Comparison of ENCODE assay signal across 1 cellular context in the genomic region with DNA sequence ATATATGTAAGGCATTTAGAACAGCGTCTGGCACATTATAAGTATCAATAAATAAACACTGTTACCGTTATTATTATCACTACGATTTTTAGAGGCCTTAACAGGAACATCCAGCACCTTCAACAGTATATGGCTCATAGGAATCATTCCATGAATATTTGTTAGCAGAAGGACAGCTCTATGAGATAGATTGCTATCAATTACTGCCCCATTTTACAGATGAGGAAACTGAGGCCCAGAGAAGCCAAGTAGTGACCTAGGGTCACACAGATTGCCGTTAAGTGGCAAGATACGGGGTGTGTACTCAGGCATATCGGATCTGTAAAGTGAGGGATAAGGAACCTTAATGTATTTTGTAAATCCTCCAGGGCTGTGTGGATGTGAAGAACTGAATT.
A peak's percentile ranks its signal among the peaks of the same experiment; 100 is the strongest.
TF ChIP-seq lines count a peak whose summit lies in the region.

No MANE protein-coding gene starts in this region.

TF ChIP-seq in HEK293, 187 proteins besides CTCF, POLR2A, EP300 and RAD21 (continued from another document):
- TF ChIP-seq, protein P1, sequence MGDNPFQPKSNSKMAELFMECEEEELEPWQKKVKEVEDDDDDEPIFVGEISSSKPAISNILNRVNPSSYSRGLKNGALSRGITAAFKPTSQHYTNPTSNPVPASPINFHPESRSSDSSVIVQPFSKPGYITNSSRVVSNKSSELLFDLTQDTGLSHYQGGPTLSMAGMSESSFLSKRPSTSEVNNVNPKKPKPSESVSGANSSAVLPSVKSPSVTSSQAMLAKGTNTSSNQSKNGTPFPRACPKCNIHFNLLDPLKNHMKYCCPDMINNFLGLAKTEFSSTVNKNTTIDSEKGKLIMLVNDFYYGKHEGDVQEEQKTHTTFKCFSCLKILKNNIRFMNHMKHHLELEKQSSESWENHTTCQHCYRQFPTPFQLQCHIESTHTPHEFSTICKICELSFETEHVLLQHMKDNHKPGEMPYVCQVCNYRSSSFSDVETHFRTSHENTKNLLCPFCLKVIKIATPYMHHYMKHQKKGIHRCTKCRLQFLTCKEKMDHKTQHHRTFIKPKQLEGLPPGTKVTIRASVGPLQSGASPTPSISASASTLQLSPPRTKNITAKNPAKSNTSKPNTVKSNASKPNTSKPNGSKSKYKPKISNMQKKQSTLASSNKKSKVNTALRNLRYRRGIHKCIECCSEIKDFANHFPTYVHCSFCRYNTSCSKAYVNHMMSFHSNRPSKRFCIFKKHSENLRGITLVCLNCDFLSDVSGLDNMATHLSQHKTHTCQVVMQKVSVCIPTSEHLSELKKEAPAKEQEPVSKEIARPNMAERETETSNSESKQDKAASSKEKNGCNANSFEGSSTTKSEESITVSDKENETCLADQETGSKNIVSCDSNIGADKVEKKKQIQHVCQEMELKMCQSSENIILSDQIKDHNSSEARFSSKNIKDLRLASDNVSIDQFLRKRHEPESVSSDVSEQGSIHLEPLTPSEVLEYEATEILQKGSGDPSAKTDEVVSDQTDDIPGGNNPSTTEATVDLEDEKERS (tag by site-specific recombination; IDR thresholded peaks at IDR 0.05), result 0 out of 2 replicates have a peak, but pooled peaks have one; percentile 93
- TF ChIP-seq ZNF596 (tag by site-specific recombination; IDR thresholded peaks at IDR 0.05), result no peak
- TF ChIP-seq, protein P2, sequence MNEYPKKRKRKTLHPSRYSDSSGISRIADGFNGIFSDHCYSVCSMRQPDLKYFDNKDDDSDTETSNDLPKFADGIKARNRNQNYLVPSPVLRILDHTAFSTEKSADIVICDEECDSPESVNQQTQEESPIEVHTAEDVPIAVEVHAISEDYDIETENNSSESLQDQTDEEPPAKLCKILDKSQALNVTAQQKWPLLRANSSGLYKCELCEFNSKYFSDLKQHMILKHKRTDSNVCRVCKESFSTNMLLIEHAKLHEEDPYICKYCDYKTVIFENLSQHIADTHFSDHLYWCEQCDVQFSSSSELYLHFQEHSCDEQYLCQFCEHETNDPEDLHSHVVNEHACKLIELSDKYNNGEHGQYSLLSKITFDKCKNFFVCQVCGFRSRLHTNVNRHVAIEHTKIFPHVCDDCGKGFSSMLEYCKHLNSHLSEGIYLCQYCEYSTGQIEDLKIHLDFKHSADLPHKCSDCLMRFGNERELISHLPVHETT (tag by site-specific recombination; IDR thresholded peaks at IDR 0.05), result peak; percentile 84
- no peak for TF ChIP-seq ZNF133 (tag by site-specific recombination; IDR thresholded peaks at IDR 0.05)
- TF ChIP-seq, protein P3, sequence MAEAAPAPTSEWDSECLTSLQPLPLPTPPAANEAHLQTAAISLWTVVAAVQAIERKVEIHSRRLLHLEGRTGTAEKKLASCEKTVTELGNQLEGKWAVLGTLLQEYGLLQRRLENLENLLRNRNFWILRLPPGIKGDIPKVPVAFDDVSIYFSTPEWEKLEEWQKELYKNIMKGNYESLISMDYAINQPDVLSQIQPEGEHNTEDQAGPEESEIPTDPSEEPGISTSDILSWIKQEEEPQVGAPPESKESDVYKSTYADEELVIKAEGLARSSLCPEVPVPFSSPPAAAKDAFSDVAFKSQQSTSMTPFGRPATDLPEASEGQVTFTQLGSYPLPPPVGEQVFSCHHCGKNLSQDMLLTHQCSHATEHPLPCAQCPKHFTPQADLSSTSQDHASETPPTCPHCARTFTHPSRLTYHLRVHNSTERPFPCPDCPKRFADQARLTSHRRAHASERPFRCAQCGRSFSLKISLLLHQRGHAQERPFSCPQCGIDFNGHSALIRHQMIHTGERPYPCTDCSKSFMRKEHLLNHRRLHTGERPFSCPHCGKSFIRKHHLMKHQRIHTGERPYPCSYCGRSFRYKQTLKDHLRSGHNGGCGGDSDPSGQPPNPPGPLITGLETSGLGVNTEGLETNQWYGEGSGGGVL (tag by site-specific recombination; IDR thresholded peaks at IDR 0.05), result no peak
- TF ChIP-seq ZNF37A (tag by site-specific recombination; IDR thresholded peaks at IDR 0.05), result no peak
- no peak for TF ChIP-seq ZNF529 (tag by site-specific recombination; IDR thresholded peaks at IDR 0.05; ENCODE audit: insufficient replicate concordance)
- TF ChIP-seq, protein P4, sequence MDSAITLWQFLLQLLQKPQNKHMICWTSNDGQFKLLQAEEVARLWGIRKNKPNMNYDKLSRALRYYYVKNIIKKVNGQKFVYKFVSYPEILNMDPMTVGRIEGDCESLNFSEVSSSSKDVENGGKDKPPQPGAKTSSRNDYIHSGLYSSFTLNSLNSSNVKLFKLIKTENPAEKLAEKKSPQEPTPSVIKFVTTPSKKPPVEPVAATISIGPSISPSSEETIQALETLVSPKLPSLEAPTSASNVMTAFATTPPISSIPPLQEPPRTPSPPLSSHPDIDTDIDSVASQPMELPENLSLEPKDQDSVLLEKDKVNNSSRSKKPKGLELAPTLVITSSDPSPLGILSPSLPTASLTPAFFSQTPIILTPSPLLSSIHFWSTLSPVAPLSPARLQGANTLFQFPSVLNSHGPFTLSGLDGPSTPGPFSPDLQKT (IDR thresholded peaks at IDR 0.05; ENCODE audit: borderline replicate concordance, low read depth, low read length), result no peak
- no peak for TF ChIP-seq BCL11A (tag by site-specific recombination; IDR thresholded peaks at IDR 0.05; ENCODE audit: low read depth)
- no peak for TF ChIP-seq SP3 (tag by site-specific recombination; IDR thresholded peaks at IDR 0.05)
- TF ChIP-seq ZNF791 (tag by site-specific recombination; IDR thresholded peaks at IDR 0.05), result no peak
- TF ChIP-seq ZNF585B (tag by site-specific recombination; IDR thresholded peaks at IDR 0.05), result no peak
- TF ChIP-seq, protein P5, sequence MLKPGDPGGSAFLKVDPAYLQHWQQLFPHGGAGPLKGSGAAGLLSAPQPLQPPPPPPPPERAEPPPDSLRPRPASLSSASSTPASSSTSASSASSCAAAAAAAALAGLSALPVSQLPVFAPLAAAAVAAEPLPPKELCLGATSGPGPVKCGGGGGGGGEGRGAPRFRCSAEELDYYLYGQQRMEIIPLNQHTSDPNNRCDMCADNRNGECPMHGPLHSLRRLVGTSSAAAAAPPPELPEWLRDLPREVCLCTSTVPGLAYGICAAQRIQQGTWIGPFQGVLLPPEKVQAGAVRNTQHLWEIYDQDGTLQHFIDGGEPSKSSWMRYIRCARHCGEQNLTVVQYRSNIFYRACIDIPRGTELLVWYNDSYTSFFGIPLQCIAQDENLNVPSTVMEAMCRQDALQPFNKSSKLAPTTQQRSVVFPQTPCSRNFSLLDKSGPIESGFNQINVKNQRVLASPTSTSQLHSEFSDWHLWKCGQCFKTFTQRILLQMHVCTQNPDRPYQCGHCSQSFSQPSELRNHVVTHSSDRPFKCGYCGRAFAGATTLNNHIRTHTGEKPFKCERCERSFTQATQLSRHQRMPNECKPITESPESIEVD (tag by site-specific recombination; IDR thresholded peaks at IDR 0.05), result 0 out of 2 replicates have a peak, but pooled peaks have one; percentile 31
- TF ChIP-seq, protein P6, sequence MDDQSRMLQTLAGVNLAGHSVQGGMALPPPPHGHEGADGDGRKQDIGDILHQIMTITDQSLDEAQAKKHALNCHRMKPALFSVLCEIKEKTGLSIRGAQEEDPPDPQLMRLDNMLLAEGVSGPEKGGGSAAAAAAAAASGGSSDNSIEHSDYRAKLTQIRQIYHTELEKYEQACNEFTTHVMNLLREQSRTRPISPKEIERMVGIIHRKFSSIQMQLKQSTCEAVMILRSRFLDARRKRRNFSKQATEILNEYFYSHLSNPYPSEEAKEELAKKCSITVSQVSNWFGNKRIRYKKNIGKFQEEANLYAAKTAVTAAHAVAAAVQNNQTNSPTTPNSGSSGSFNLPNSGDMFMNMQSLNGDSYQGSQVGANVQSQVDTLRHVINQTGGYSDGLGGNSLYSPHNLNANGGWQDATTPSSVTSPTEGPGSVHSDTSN (CRISPR knock-in tag; IDR thresholded peaks at IDR 0.05), result no peak
- TF ChIP-seq, protein P7, sequence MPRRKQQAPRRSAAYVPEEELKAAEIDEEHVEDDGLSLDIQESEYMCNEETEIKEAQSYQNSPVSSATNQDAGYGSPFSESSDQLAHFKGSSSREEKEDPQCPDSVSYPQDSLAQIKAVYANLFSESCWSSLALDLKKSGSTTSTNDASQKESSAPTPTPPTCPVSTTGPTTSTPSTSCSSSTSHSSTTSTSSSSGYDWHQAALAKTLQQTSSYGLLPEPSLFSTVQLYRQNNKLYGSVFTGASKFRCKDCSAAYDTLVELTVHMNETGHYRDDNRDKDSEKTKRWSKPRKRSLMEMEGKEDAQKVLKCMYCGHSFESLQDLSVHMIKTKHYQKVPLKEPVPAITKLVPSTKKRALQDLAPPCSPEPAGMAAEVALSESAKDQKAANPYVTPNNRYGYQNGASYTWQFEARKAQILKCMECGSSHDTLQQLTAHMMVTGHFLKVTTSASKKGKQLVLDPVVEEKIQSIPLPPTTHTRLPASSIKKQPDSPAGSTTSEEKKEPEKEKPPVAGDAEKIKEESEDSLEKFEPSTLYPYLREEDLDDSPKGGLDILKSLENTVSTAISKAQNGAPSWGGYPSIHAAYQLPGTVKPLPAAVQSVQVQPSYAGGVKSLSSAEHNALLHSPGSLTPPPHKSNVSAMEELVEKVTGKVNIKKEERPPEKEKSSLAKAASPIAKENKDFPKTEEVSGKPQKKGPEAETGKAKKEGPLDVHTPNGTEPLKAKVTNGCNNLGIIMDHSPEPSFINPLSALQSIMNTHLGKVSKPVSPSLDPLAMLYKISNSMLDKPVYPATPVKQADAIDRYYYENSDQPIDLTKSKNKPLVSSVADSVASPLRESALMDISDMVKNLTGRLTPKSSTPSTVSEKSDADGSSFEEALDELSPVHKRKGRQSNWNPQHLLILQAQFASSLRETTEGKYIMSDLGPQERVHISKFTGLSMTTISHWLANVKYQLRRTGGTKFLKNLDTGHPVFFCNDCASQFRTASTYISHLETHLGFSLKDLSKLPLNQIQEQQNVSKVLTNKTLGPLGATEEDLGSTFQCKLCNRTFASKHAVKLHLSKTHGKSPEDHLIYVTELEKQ (tag by site-specific recombination; IDR thresholded peaks at IDR 0.05; ENCODE audit: borderline replicate concordance), result no peak
- no peak for TF ChIP-seq ZNF391 (tag by site-specific recombination; IDR thresholded peaks at IDR 0.05; ENCODE audit: borderline replicate concordance, low read depth)
- no peak for TF ChIP-seq ZFP3 (tag by site-specific recombination; IDR thresholded peaks at IDR 0.05; ENCODE audit: low read depth)
- TF ChIP-seq ZNF623 (tag by site-specific recombination; IDR thresholded peaks at IDR 0.05), result no peak; the same call in 1 of the 2 replicates
- TF ChIP-seq, protein P8, sequence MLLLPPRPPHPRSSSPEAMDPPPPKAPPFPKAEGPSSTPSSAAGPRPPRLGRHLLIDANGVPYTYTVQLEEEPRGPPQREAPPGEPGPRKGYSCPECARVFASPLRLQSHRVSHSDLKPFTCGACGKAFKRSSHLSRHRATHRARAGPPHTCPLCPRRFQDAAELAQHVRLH (tag by site-specific recombination; IDR thresholded peaks at IDR 0.05), result no peak; the same call in 1 of the 2 replicates
- TF ChIP-seq ZNF2 (tag by site-specific recombination; IDR thresholded peaks at IDR 0.05), result peak; percentile 21; the same call in 1 of the 2 replicates
- peak; percentile 82; the same call in 1 of the 2 replicates for TF ChIP-seq ZNF768 (tag by site-specific recombination; IDR thresholded peaks at IDR 0.05)
- TF ChIP-seq SP2 (tag by site-specific recombination; IDR thresholded peaks at IDR 0.05), result no peak
- TF ChIP-seq GLI2 (tag by site-specific recombination; IDR thresholded peaks at IDR 0.05; ENCODE audit: borderline replicate concordance, low read depth), result no peak
- TF ChIP-seq ZNF394 (tag by site-specific recombination; IDR thresholded peaks at IDR 0.05; ENCODE audit: borderline replicate concordance), result no peak
- TF ChIP-seq GFI1B (tag by site-specific recombination; IDR thresholded peaks at IDR 0.05), result peak; percentile 46; the same call in 1 of the 2 replicates
- TF ChIP-seq ZBTB8A (tag by site-specific recombination; IDR thresholded peaks at IDR 0.05), result no peak
- TF ChIP-seq, protein P9, sequence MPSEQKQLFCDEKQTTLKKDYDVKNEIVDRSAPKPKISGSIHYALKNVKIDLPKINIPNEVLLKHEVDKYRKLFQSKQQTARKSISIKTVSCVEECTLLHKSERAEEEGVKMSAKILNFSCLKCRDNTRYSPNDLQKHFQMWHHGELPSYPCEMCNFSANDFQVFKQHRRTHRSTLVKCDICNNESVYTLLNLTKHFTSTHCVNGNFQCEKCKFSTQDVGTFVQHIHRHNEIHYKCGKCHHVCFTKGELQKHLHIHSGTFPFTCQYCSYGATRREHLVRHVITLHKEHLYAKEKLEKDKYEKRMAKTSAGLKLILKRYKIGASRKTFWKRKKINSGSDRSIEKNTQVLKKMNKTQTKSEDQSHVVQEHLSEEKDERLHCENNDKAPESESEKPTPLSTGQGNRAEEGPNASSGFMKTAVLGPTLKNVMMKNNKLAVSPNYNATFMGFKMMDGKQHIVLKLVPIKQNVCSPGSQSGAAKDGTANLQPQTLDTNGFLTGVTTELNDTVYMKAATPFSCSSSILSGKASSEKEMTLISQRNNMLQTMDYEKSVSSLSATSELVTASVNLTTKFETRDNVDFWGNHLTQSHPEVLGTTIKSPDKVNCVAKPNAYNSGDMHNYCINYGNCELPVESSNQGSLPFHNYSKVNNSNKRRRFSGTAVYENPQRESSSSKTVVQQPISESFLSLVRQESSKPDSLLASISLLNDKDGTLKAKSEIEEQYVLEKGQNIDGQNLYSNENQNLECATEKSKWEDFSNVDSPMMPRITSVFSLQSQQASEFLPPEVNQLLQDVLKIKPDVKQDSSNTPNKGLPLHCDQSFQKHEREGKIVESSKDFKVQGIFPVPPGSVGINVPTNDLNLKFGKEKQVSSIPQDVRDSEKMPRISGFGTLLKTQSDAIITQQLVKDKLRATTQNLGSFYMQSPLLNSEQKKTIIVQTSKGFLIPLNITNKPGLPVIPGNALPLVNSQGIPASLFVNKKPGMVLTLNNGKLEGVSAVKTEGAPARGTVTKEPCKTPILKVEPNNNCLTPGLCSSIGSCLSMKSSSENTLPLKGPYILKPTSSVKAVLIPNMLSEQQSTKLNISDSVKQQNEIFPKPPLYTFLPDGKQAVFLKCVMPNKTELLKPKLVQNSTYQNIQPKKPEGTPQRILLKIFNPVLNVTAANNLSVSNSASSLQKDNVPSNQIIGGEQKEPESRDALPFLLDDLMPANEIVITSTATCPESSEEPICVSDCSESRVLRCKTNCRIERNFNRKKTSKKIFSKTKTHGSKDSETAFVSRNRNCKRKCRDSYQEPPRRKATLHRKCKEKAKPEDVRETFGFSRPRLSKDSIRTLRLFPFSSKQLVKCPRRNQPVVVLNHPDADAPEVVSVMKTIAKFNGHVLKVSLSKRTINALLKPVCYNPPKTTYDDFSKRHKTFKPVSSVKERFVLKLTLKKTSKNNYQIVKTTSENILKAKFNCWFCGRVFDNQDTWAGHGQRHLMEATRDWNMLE (tag by site-specific recombination; conservative IDR thresholded peaks at IDR 0.05; ENCODE audit: low read depth), result no peak
- no peak for TF ChIP-seq ZNF175 (tag by site-specific recombination; IDR thresholded peaks at IDR 0.05)
- TF ChIP-seq ZNF184 (tag by site-specific recombination; IDR thresholded peaks at IDR 0.05), result no peak; the same call in 1 of the 2 replicates
- no peak for TF ChIP-seq ZNF701 (tag by site-specific recombination; IDR thresholded peaks at IDR 0.05)
- no peak for TF ChIP-seq SETDB1 (IDR thresholded peaks at IDR 0.05; ENCODE audit: insufficient read length, low read length)
